7 cellular contexts compared by ENCODE assay signal in genomic region chrX:40108084-40108958, GRCh38. TPM values are rescaled to one million over a fixed set of nuclear protein-coding genes. Genes with fewer than 3 reads are reported as not detected.
DNase-seq lines count a peak whose midpoint lies in the region; ATAC-seq and TF ChIP-seq lines count a peak whose summit lies in the region.

No MANE protein-coding gene starts in this region.

- H3K36me3 Mint-ChIP-seq in central memory CD8-positive, alpha-beta T cell (ENCODE audit: insufficient read depth), result no peaks in the 10 kb centered on the region

- WGBS in liver, result 14% methylated on average over 73 of the region's 73 CpGs
- WGBS in testis, 2 donors, result 57% methylated on average over 60 of the region's 73 CpGs; no CpG with 5 or more reads in 1 of the 2 donors

- H3K9me3 ChIP-seq in liver (ENCODE audit: control insufficient read depth in 4 of 4, low read length in 3 of 4) (no peaks in the 10 kb centered on the region), testis (no peaks in the 10 kb centered on the region)

- intact Hi-C loops in testis (cut with DNase I; ENCODE audit: low total_unique reads), result no loop called here

- TF ChIP-seq RAD21 in liver (IDR thresholded peaks at IDR 0.05), result peak in 1 of 2 donors; percentile 3

- H3K4me1 ChIP-seq in liver (ENCODE audit: control insufficient read depth in 4 of 4, insufficient read depth in 4 of 4, low read length in 3 of 4) (peaks cover 7 to 42% (median 18%) of the 10 kb centered on the region in 4 donors), testis (no peaks in the 10 kb centered on the region)

- peak overlapping the region; percentile 78 for H3K4me3 Mint-ChIP-seq in central memory CD8-positive, alpha-beta T cell

- no peak for TF ChIP-seq CTCF in GM12864 (IDR thresholded peaks at IDR 0.05; ENCODE audit: low read depth, low read length, missing control alignments)
- TF ChIP-seq CTCF in liver (IDR thresholded peaks at IDR 0.05; ENCODE audit: low read depth, low read length, missing input control), result no peak
- TF ChIP-seq CTCF in testis (IDR thresholded peaks at IDR 0.05), result no peak

- no peak for ATAC-seq in central memory CD8-positive, alpha-beta T cell (replicated peaks; ENCODE audit: extremely low read depth, poor library complexity, severe bottlenecking)
- no peak for ATAC-seq in GM21786 (IDR thresholded peaks at IDR 0.05; ENCODE audit: unreplicated experiment)

- no peak overlapping the region for H3K27ac Mint-ChIP-seq in central memory CD8-positive, alpha-beta T cell (ENCODE audit: low read depth)

- H3K4me3 ChIP-seq in GM12864 (ENCODE audit: low read depth, low read length) (peak overlapping the region; percentile 44), liver (ENCODE audit: low read depth in 1 of 3, low read length in 3 of 3) (peak overlapping the region in 2 of 3 donors; percentile 49 to 77), testis (peak overlapping the region; percentile 55)

- H3K27me3 Mint-ChIP-seq in central memory CD8-positive, alpha-beta T cell, result no peaks in the 10 kb centered on the region

- no peak for DNase-seq in GM12864 (ENCODE audit: low read depth)
- DNase-seq in NCI-H146 (lab: John Stamatoyannopoulos, UW), result peak; percentile 72
- no peak for DNase-seq in central memory CD8-positive, alpha-beta T cell (ENCODE audit: low spot score in 2 of 2)
- DNase-seq in testis, result peak; percentile 22
- no peak for DNase-seq in NOMO-1 treated with DMSO at 0.1 percent for 48 hours (lab: John Stamatoyannopoulos, UW; ENCODE audit: unreplicated experiment)

- H3K9ac ChIP-seq in liver (ENCODE audit: low read depth in 1 of 2, low read length in 2 of 2), result peak overlapping the region in 1 of 2 donors; percentile 3

- H3K27ac ChIP-seq in liver (ENCODE audit: low read depth in 1 of 2, low read length in 2 of 2) (peak overlapping the region; percentile 84 to 97), testis (peak overlapping the region in 1 of 2 donors; percentile 86)

- no peaks in the 10 kb centered on the region for H3K9me3 Mint-ChIP-seq in central memory CD8-positive, alpha-beta T cell

- H3K36me3 ChIP-seq in liver (ENCODE audit: control insufficient read depth in 4 of 4, insufficient read depth in 3 of 4, low read depth in 1 of 4, low read length in 3 of 4) (no peaks in the 10 kb centered on the region), testis (ENCODE audit: low read depth, missing control alignments) (no peaks in the 10 kb centered on the region)

- H3K4me1 Mint-ChIP-seq in central memory CD8-positive, alpha-beta T cell, result peaks cover 6% of the 10 kb centered on the region

- H3K27me3 ChIP-seq in liver (ENCODE audit: control insufficient read depth in 4 of 4, insufficient read depth in 4 of 4, low read length in 3 of 4), result no peaks in the 10 kb centered on the region
- no peaks in the 10 kb centered on the region for H3K27me3 ChIP-seq in testis

- TF ChIP-seq POLR2A in testis (IDR thresholded peaks at IDR 0.05), result no peak

TF ChIP-seq in liver, 16 proteins besides CTCF, POLR2A, EP300 and RAD21:
- peak; percentile 9 for TF ChIP-seq ATF3 (IDR thresholded peaks at IDR 0.05)
- TF ChIP-seq RXRA (IDR thresholded peaks at IDR 0.05), result no peak
- TF ChIP-seq ZBTB33 (IDR thresholded peaks at IDR 0.05), result no peak
- peak; percentile 54 for TF ChIP-seq SP1 (IDR thresholded peaks at IDR 0.05)
- no peak for TF ChIP-seq NR2F2 (IDR thresholded peaks at IDR 0.05)
- peak in 1 of 2 donors; percentile 31 for TF ChIP-seq EGR1 (IDR thresholded peaks at IDR 0.05; ENCODE audit: low read depth in 2 of 2)
- no peak for TF ChIP-seq FOXA1 (IDR thresholded peaks at IDR 0.05)
- TF ChIP-seq JUND (IDR thresholded peaks at IDR 0.05), result peak in 1 of 2 donors; percentile 30
- TF ChIP-seq TAF1 (conservative IDR thresholded peaks at IDR 0.05), result peak; percentile 35
- peak; percentile 50 for TF ChIP-seq YY1 (IDR thresholded peaks at IDR 0.05)
- TF ChIP-seq HNF4A (conservative IDR thresholded peaks at IDR 0.05), result no peak
- no peak for TF ChIP-seq HNF4G (IDR thresholded peaks at IDR 0.05)
- TF ChIP-seq GABPA (IDR thresholded peaks at IDR 0.05 in 1 of 2, conservative IDR thresholded peaks at IDR 0.05 in 1 of 2), result no peak

RNA-seq across cellular contexts. Expression of gene BCOR, which starts 10.6 kb away (rescaled TPM):
- total RNA-seq in liver (10 to 100 TPM; 15.1 to 23.0 TPM), testis (10 to 100 TPM; 46.8 to 69.6 TPM)
- polyA plus RNA-seq in liver (1 to 10 TPM; 5.6 to 6.8 TPM), testis (ENCODE audit: insufficient read depth, low read depth, low replicate concordance) (26.4 TPM)

Comparison
In these comparisons a context has a peak if more than half of its experiments do, and no peak if none do; other contexts are left out.
1. DNase-seq: peak in NCI-H146 (single experiment) and testis (single experiment); none in GM12864 (single experiment), central memory CD8-positive, alpha-beta T cell (0 of 2) and NOMO-1 treated with DMSO at 0.1 percent for 48 hours (single experiment).
2. Peak in every context shown above with its lines, with median percentiles within 50 percentile points of each other: H3K4me3 ChIP-seq.